21 cellular contexts compared by ENCODE assay signal in genomic region chr7:141210862-141211261, GRCh38.
A peak's percentile ranks its signal among the peaks of the same experiment; 100 is the strongest.
DNase-seq lines count a peak whose midpoint lies in the region; ATAC-seq, FAIRE-seq and TF ChIP-seq lines count a peak whose summit lies in the region.
"Had no signal": no experiment of that assay in that cellular context is flagged by ENCODE, and none has a peak within 500 bp of the region (broad histone marks: within the 10 kb centered on the region; RNA-seq: fewer than 3 reads in every experiment).

No MANE protein-coding gene starts in this region.

- CTCF ChIA-PET in H1 (lab: Charles Lee; ENCODE audit: partially characterized antibody) (no interaction called here), A673 (lab: Charles Lee) (no interaction called here)

- 0 out of 2 replicates have a peak overlapping the region, but pooled peaks have one; percentile 41 for H2BK12ac ChIP-seq in H1 (ENCODE audit: low read depth, low read length)

- TF ChIP-seq POLR2A in H1 (IDR thresholded peaks at IDR 0.05; ENCODE audit: control extremely low read depth in 1 of 2, low read depth in 2 of 2, low read length in 2 of 2) = no peak

- H4K5ac ChIP-seq in H1 (ENCODE audit: insufficient read length, low read depth, low read length) = no peak overlapping the region

- no peak overlapping the region for H2BK120ac ChIP-seq in H1 (replicated peaks; ENCODE audit: low read depth, low read length)

- no peak overlapping the region for H3K23ac ChIP-seq in H1 (ENCODE audit: insufficient read length)

- H3K36me3 Mint-ChIP-seq in GM23338 (ENCODE audit: low read depth) (peaks cover 6% of the 10 kb centered on the region; the same call in 1 of the 3 replicates), IgD-negative memory B cell (no peaks in the 10 kb centered on the region)
- H3K36me3 Mint-ChIP-seq: CD8-positive, alpha-beta T cell had no signal

- peaks cover 32% of the 10 kb centered on the region for H3K79me2 ChIP-seq in GM23338 (replicated peaks; ENCODE audit: insufficient read depth)
- no peaks in the 10 kb centered on the region for H3K79me2 ChIP-seq in H1 (ENCODE audit: control insufficient read depth in 1 of 2, insufficient read depth in 2 of 2, low read length in 2 of 2)

- H4K8ac ChIP-seq in H1 (ENCODE audit: extremely low read depth, insufficient read depth, low read length) = no peak overlapping the region

- ATAC-seq in GM23338 = peak; percentile 27
- ATAC-seq: CD8-positive, alpha-beta T cell; GM12878; HCT116 had no signal

- no peaks in the 10 kb centered on the region for H3K23me2 ChIP-seq in H1 (ENCODE audit: low read depth, low read length)

- no peak for TF ChIP-seq EP300 in H1 (IDR thresholded peaks at IDR 0.05; ENCODE audit: borderline replicate concordance in 1 of 2, low read depth in 2 of 2, low read length in 2 of 2)

- TF ChIP-seq CTCF in GM23338 (conservative IDR thresholded peaks at IDR 0.05; ENCODE audit: low read depth in 2 of 2) (no peak), H1 (IDR thresholded peaks at IDR 0.05; ENCODE audit: control extremely low read depth in 1 of 3, insufficient read depth in 1 of 3, low read depth in 1 of 3, low read length in 3 of 3) (no peak), A673 (conservative IDR thresholded peaks at IDR 0.05; ENCODE audit: low read depth, low read length) (no peak)

- no peak overlapping the region for H4K91ac ChIP-seq in H1 (replicated peaks; ENCODE audit: insufficient read length, low read length)

- H3K18ac ChIP-seq in H1 (ENCODE audit: extremely low read depth, low read length) = no peak overlapping the region

- H3K9me2 ChIP-seq in GM23338 (ENCODE audit: insufficient read depth) = peaks cover 18% of the 10 kb centered on the region

- H2BK15ac ChIP-seq in H1 (ENCODE audit: low read length) = no peak overlapping the region

- H3K9me3 ChIP-seq in H1 (ENCODE audit: insufficient read depth in 2 of 2, low read depth in 1 of 2, low read length in 1 of 2) (no peaks in the 10 kb centered on the region), A673 (ENCODE audit: low read depth, low read length, poor library complexity, severe bottlenecking) (no peaks in the 10 kb centered on the region)
- H3K9me3 ChIP-seq: BLaER1 treated with 17β-estradiol and CSF1 and Interleukin-3, amounts not matched to agents 10 nM and 100 nM had no signal

- no peak for FAIRE-seq in H1 (lab: Jason Lieb, UNC)
- FAIRE-seq: GM12878, H54 had no signal

- no peak overlapping the region for H2BK20ac ChIP-seq in H1 (ENCODE audit: low read length)

- H3K56ac ChIP-seq in H1 (replicated peaks; ENCODE audit: insufficient read length, low read depth, low read length) = no peak overlapping the region

- H3K14ac ChIP-seq in H1 (ENCODE audit: insufficient read length) = no peak overlapping the region

- H3K4me3 Mint-ChIP-seq in GM23338 (peak overlapping the region; percentile 12; the same call in 2 of the 3 replicates), IgD-negative memory B cell (no peak overlapping the region)
- H3K4me3 Mint-ChIP-seq: B cell; CD8-positive, alpha-beta T cell; HFFc6 had no signal

- BruUV-seq in A673 (replicated peaks; lab: Mats Ljungman, UMichigan) = no TSS peak

- H3K27me3 Mint-ChIP-seq in GM23338 (ENCODE audit: insufficient read depth, low read depth, poor library complexity) (peaks cover 2% of the 10 kb centered on the region), IgD-negative memory B cell (peaks cover 10% of the 10 kb centered on the region)

- H2BK5ac ChIP-seq in H1 (ENCODE audit: low read depth, low read length) = peak overlapping the region; percentile 55; the same call in 1 of the 2 replicates

- H4K20me1 ChIP-seq in GM23338 (replicated peaks; ENCODE audit: insufficient read depth) (no peaks in the 10 kb centered on the region), H1 (replicated peaks in 1 of 2; ENCODE audit: control insufficient read depth in 1 of 2, insufficient read depth in 2 of 2, low read length in 2 of 2) (no peaks in the 10 kb centered on the region)
- H4K20me1 ChIP-seq: BLaER1 treated with 17β-estradiol and CSF1 and Interleukin-3, amounts not matched to agents 10 nM and 100 nM had no signal

- H2AFZ ChIP-seq in GM23338 (no peak overlapping the region), H1 (ENCODE audit: low read length) (no peak overlapping the region)

- DNase-seq in GM23338 (ENCODE audit: low spot score) (peak; percentile 49), H1 (ENCODE audit: low read depth in 1 of 2, low spot score in 2 of 2) (no peak), putamen (ENCODE audit: low spot score) (peak; percentile 71), medulla oblongata (ENCODE audit: extremely low spot score) (no peak), A673 (ENCODE audit: low spot score) (no peak)
- DNase-seq in activated CD4-positive, alpha-beta T cell treated with anti-CD3 and anti-CD28 coated beads, Interleukin-2, amount 50 U/mL, for 4 hours = no peak
- DNase-seq: 8988T; CD8-positive, alpha-beta T cell; DMS 273 treated with DMSO at 0.1 percent for 48 hours; DMS53; DND-41; EL; HFFc6; IMR-90 had no signal

- H3K36me3 ChIP-seq in GM23338 (ENCODE audit: insufficient read depth) (no peaks in the 10 kb centered on the region), H1 (ENCODE audit: control insufficient read depth in 2 of 4, insufficient read depth in 4 of 4, low read length in 3 of 4) (no peaks in the 10 kb centered on the region), A673 (ENCODE audit: insufficient read depth, low read length, poor library complexity, severe bottlenecking) (no peaks in the 10 kb centered on the region)
- H3K36me3 ChIP-seq: BLaER1 treated with 17β-estradiol and CSF1 and Interleukin-3, amounts not matched to agents 10 nM and 100 nM had no signal

- intact Hi-C loops in A673 (cut with micrococcal nuclease; ENCODE audit: unreplicated experiment) = no loop called here

- H3K9ac ChIP-seq in H1 (replicated peaks in 1 of 4; ENCODE audit: extremely low read depth in 1 of 4, low read depth in 3 of 4, low read length in 3 of 4) = no peak overlapping the region
- H3K9ac ChIP-seq: BLaER1 treated with 17β-estradiol and CSF1 and Interleukin-3, amounts not matched to agents 10 nM and 100 nM had no signal

- no peak overlapping the region for H3K4ac ChIP-seq in H1 (replicated peaks; ENCODE audit: insufficient read length, low read depth, low read length)

- H3K4me3 ChIP-seq in GM23338 (peak overlapping the region; percentile 3; the same call in 1 of the 2 replicates), H1 (ENCODE audit: extremely low read depth in 1 of 4, insufficient read depth in 2 of 4, low read depth in 3 of 4, low read length in 4 of 4) (peak overlapping the region in 1 of 4 experiments; percentile 3; a peak in 1 of 8 replicates), A673 (ENCODE audit: low read depth, low read length, poor library complexity, severe bottlenecking) (no peak overlapping the region)
- H3K4me3 ChIP-seq: BLaER1 treated with 17β-estradiol and CSF1 and Interleukin-3, amounts not matched to agents 10 nM and 100 nM; GM12878 had no signal

- H3K4me2 ChIP-seq in GM23338 = peak overlapping the region; percentile 24
- H3K4me2 ChIP-seq in H1 (ENCODE audit: insufficient read depth in 1 of 2, low read depth in 2 of 2, low read length in 2 of 2) = peak overlapping the region; percentile 27 to 57
- H3K4me2 ChIP-seq: BLaER1 treated with 17β-estradiol and CSF1 and Interleukin-3, amounts not matched to agents 10 nM and 100 nM had no signal

- H3K9me3 Mint-ChIP-seq in GM23338 (no peaks in the 10 kb centered on the region; the same call in 2 of the 3 replicates), IgD-negative memory B cell (no peaks in the 10 kb centered on the region)
- H3K9me3 Mint-ChIP-seq: CD8-positive, alpha-beta T cell had no signal

- peaks cover 62% of the 10 kb centered on the region for H3K4me1 Mint-ChIP-seq in GM23338
- no peaks in the 10 kb centered on the region for H3K4me1 Mint-ChIP-seq in IgD-negative memory B cell
- H3K4me1 Mint-ChIP-seq: B cell had no signal

- WGBS in H1 (ENCODE audit: extremely low coverage in 1 of 2, insufficient coverage in 1 of 2, insufficient read length in 1 of 2, insufficient replicate concordance in 2 of 2, low coverage in 1 of 2, low lambda C conversion rate in 2 of 2, missing lambda C conversion rate in 1 of 2), 2 experiments = 26 to 100% methylated on average over 1 to 2 of the region's 2 CpGs

- TF ChIP-seq RAD21 in H1 (IDR thresholded peaks at IDR 0.05 in 1 of 2, conservative IDR thresholded peaks at IDR 0.05 in 1 of 2; ENCODE audit: low read depth in 2 of 2, low read length in 2 of 2) = no peak

- POLR2A ChIA-PET in H1 (lab: Charles Lee; ENCODE audit: partially characterized antibody) = no interaction called here
- POLR2A ChIA-PET in A673 (lab: Charles Lee; ENCODE audit: low non-redundant PET) = no interaction called here

- 0 out of 2 replicates have a peak overlapping the region, but pooled peaks have one; percentile 67 for H2AK5ac ChIP-seq in H1 (ENCODE audit: low read depth, low read length)

- H3K27me3 ChIP-seq in GM23338 (ENCODE audit: insufficient read depth) (no peaks in the 10 kb centered on the region), H1 (replicated peaks in 1 of 4; ENCODE audit: control insufficient read depth in 3 of 4, extremely low read depth in 1 of 4, insufficient read depth in 3 of 4, low read length in 3 of 4) (no peaks in the 10 kb centered on the region), A673 (replicated peaks; ENCODE audit: insufficient read depth, low read depth, low read length, poor library complexity) (no peaks in the 10 kb centered on the region)
- H3K27me3 ChIP-seq: BLaER1 treated with 17β-estradiol and CSF1 and Interleukin-3, amounts not matched to agents 10 nM and 100 nM had no signal

- H3K27ac Mint-ChIP-seq in GM23338 = no peak overlapping the region; the same call in 1 of the 2 replicates
- H3K27ac Mint-ChIP-seq in IgD-negative memory B cell = peak overlapping the region in 2 of 3 donors; percentile 14 to 78
- H3K27ac Mint-ChIP-seq: B cell; CD8-positive, alpha-beta T cell; HFFc6 had no signal

- H3K4me1 ChIP-seq in GM23338 (ENCODE audit: insufficient read depth) = peaks cover 70% of the 10 kb centered on the region
- peaks cover 14 to 36% (median 23%) of the 10 kb centered on the region in 4 experiments for H3K4me1 ChIP-seq in H1 (replicated peaks in 1 of 4; ENCODE audit: control insufficient read depth in 3 of 4, insufficient read depth in 4 of 4, low read length in 3 of 4)
- H3K4me1 ChIP-seq in A673 (ENCODE audit: insufficient read depth, low read length, poor library complexity, severe bottlenecking) = no peaks in the 10 kb centered on the region
- H3K4me1 ChIP-seq: BLaER1 treated with 17β-estradiol and CSF1 and Interleukin-3, amounts not matched to agents 10 nM and 100 nM had no signal

- H3F3A ChIP-seq in GM23338 (replicated peaks; ENCODE audit: low read depth) = no peaks in the 10 kb centered on the region

- H3K79me1 ChIP-seq in H1 (ENCODE audit: low read depth, low read length) = no peaks in the 10 kb centered on the region

- H3K27ac ChIP-seq in GM23338 (ENCODE audit: low read depth) (peak overlapping the region; percentile 79; the same call in 1 of the 2 replicates), H1 (ENCODE audit: low read depth, low read length) (no peak overlapping the region), A673 (ENCODE audit: low read depth, low read length, poor library complexity, severe bottlenecking) (no peak overlapping the region)
- H3K27ac ChIP-seq: BLaER1 treated with 17β-estradiol and CSF1 and Interleukin-3, amounts not matched to agents 10 nM and 100 nM; HL-60 had no signal

Comparison
In these comparisons a context has a peak if more than half of its experiments do, and no peak if none do; other contexts are left out.
1. DNase-seq: peak in GM23338 (single experiment) and putamen (single experiment); none in H1 (0 of 2), medulla oblongata (single experiment), A673 (single experiment) and activated CD4-positive, alpha-beta T cell treated with anti-CD3 and anti-CD28 coated beads, Interleukin-2, amount 50 U/mL, for 4 hours (0 of 2).